Comparison of ENCODE assay signal across 1 cellular context in genomic region chr9:16499866-16500265, GRCh38.
TF ChIP-seq lines count a peak whose summit lies in the region.

No MANE protein-coding gene starts in this region.

TF ChIP-seq in WTC11, 78 proteins besides CTCF, POLR2A, EP300 and RAD21 (continued from another document):
- TF ChIP-seq USF1 (CRISPR knock-in tag; IDR thresholded peaks at IDR 0.05), result no peak
- no peak for TF ChIP-seq TCF7 (CRISPR knock-in tag; IDR thresholded peaks at IDR 0.05; ENCODE audit: low read depth)
- no peak for TF ChIP-seq CDX4 (CRISPR knock-in tag; IDR thresholded peaks at IDR 0.05; ENCODE audit: borderline replicate concordance)
